In genomic region chr17:3665834-3666233, GRCh38 we compare ENCODE assay signal across 11 cellular contexts. TPM values are rescaled to one million over a fixed set of nuclear protein-coding genes. Genes with fewer than 3 reads are reported as not detected.
DNase-seq lines count a peak whose midpoint lies in the region; ATAC-seq and TF ChIP-seq lines count a peak whose summit lies in the region.
"Had no signal": no experiment of that assay in that cellular context is flagged by ENCODE, and none has a peak within 500 bp of the region (broad histone marks: within the 10 kb centered on the region; RNA-seq: fewer than 3 reads in every experiment).

No MANE protein-coding gene starts in this region.

- TF ChIP-seq CTCF in CD8-positive, alpha-beta T cell (IDR thresholded peaks at IDR 0.05) = no peak
- TF ChIP-seq CTCF in heart right ventricle (IDR thresholded peaks at IDR 0.05) = no peak
- TF ChIP-seq CTCF in psoas muscle (IDR thresholded peaks at IDR 0.05) = no peak

- 54 to 61% methylated on average over 5 of the region's 5 CpGs for WGBS in heart right ventricle, 2 donors
- 46 to 59% (median 53%) methylated on average over 5 of the region's 5 CpGs for WGBS in psoas muscle, 3 donors

- H3K9me3 Mint-ChIP-seq in CD8-positive, alpha-beta T cell = no peaks in the 10 kb centered on the region
- no peaks in the 10 kb centered on the region for H3K9me3 Mint-ChIP-seq in activated T-helper 17 cell treated with anti-CD3 and anti-CD28 coated beads, Interleukin-2, amount 50 U/mL, for 72 hours

- peaks cover 20% of the 10 kb centered on the region for H3K4me1 Mint-ChIP-seq in CD8-positive, alpha-beta T cell (ENCODE audit: low read depth)
- peaks cover 9% of the 10 kb centered on the region for H3K4me1 Mint-ChIP-seq in activated T-helper 17 cell treated with anti-CD3 and anti-CD28 coated beads, Interleukin-2, amount 50 U/mL, for 72 hours

- intact Hi-C loops in CD8-positive, alpha-beta T cell (cut with DNase I, micrococcal nuclease) = loop anchor here (5.0 kb wide), 2 partner anchors 181 to 296 kb away; partner anchors contain the start of genes NCBP3 (in 2 of the 2) and ATP2A3 (in 1 of the 2)
- intact Hi-C loops in heart right ventricle (cut with DNase I) (loop anchor here in 2 of 10 donors (2.0 to 10.0 kb wide), 2 partner anchors 29 to 131 kb away; partner anchors contain the start of genes CTNS (in 1 of the 2) and SHPK (in 1 of the 2)), psoas muscle (cut with DNase I) (no loop called here)

- POLR2A ChIA-PET in CD8-positive, alpha-beta T cell (lab: Charles Lee) = no interaction called here

- no peak for DNase-seq in CD8-positive, alpha-beta T cell
- DNase-seq in heart right ventricle (peak in 1 of 2 donors; percentile 54), psoas muscle (no peak), NCI-H524 (lab: John Stamatoyannopoulos, UW) (no peak)
- DNase-seq: foreskin melanocyte, KG1, NCI-H510A had no signal

- no peak for ATAC-seq in CD8-positive, alpha-beta T cell
- ATAC-seq in activated T-helper 17 cell treated with anti-CD3 and anti-CD28 coated beads, Interleukin-2, amount 50 U/mL, for 72 hours (replicated peaks) = no peak
- ATAC-seq in heart right ventricle (peak in 1 of 8 donors; percentile 4), psoas muscle (no peak), GM21367 (IDR thresholded peaks at IDR 0.05; ENCODE audit: unreplicated experiment) (no peak), GM18867 (IDR thresholded peaks at IDR 0.05; ENCODE audit: unreplicated experiment) (no peak), HG03439 (IDR thresholded peaks at IDR 0.05; ENCODE audit: unreplicated experiment) (no peak)

- no peaks in the 10 kb centered on the region for H3K36me3 ChIP-seq in CD8-positive, alpha-beta T cell (ENCODE audit: insufficient read depth, low read length)
- H3K36me3 ChIP-seq in heart right ventricle (peaks cover 0 to 54% (median 33%) of the 10 kb centered on the region in 9 donors), psoas muscle (ENCODE audit: insufficient read depth in 1 of 2, low read depth in 1 of 2) (peaks cover 2 to 55% of the 10 kb centered on the region in 2 donors)

- H3K27ac ChIP-seq in CD8-positive, alpha-beta T cell (ENCODE audit: low read depth, low read length) = no peak overlapping the region
- H3K27ac ChIP-seq in heart right ventricle (peak overlapping the region; percentile 59 to 100 (median 98)), psoas muscle (peak overlapping the region; percentile 96)

- H3K4me1 ChIP-seq in CD8-positive, alpha-beta T cell (ENCODE audit: insufficient read depth, low read length) = peaks cover 21% of the 10 kb centered on the region
- H3K4me1 ChIP-seq in heart right ventricle (peaks cover 16 to 60% (median 42%) of the 10 kb centered on the region in 9 donors), psoas muscle (peaks cover 35% of the 10 kb centered on the region)

- H3K4me3 ChIP-seq in CD8-positive, alpha-beta T cell (ENCODE audit: low read depth, low read length) = no peak overlapping the region
- H3K4me3 ChIP-seq in heart right ventricle (peak overlapping the region in 1 of 10 donors; percentile 89), psoas muscle (no peak overlapping the region)

- H3K4me3 Mint-ChIP-seq in CD8-positive, alpha-beta T cell = peak overlapping the region; percentile 37
- peak overlapping the region; percentile 48 for H3K4me3 Mint-ChIP-seq in activated T-helper 17 cell treated with anti-CD3 and anti-CD28 coated beads, Interleukin-2, amount 50 U/mL, for 72 hours

- no peak overlapping the region for H3K27ac Mint-ChIP-seq in CD8-positive, alpha-beta T cell
- H3K27ac Mint-ChIP-seq in activated T-helper 17 cell treated with anti-CD3 and anti-CD28 coated beads, Interleukin-2, amount 50 U/mL, for 72 hours = peak overlapping the region; percentile 67

- H3K9me3 ChIP-seq in CD8-positive, alpha-beta T cell (ENCODE audit: low read length) = no peaks in the 10 kb centered on the region
- no peaks in the 10 kb centered on the region for H3K9me3 ChIP-seq in heart right ventricle
- no peaks in the 10 kb centered on the region for H3K9me3 ChIP-seq in psoas muscle

- H3K36me3 Mint-ChIP-seq in CD8-positive, alpha-beta T cell = peaks cover 4% of the 10 kb centered on the region
- H3K36me3 Mint-ChIP-seq in activated T-helper 17 cell treated with anti-CD3 and anti-CD28 coated beads, Interleukin-2, amount 50 U/mL, for 72 hours (ENCODE audit: low read depth) = peaks cover 17% of the 10 kb centered on the region

- CTCF ChIA-PET in CD8-positive, alpha-beta T cell (lab: Charles Lee) = no interaction called here

- no peaks in the 10 kb centered on the region for H3K27me3 ChIP-seq in CD8-positive, alpha-beta T cell (ENCODE audit: insufficient read depth, low read length)
- no peaks in the 10 kb centered on the region for H3K27me3 ChIP-seq in heart right ventricle
- H3K27me3 ChIP-seq in psoas muscle (ENCODE audit: insufficient read depth in 3 of 3, low read length in 2 of 3) = no peaks in the 10 kb centered on the region

- H3K27me3 Mint-ChIP-seq in CD8-positive, alpha-beta T cell (ENCODE audit: low read depth) = no peaks in the 10 kb centered on the region
- no peaks in the 10 kb centered on the region for H3K27me3 Mint-ChIP-seq in activated T-helper 17 cell treated with anti-CD3 and anti-CD28 coated beads, Interleukin-2, amount 50 U/mL, for 72 hours

RNA-seq across cellular contexts. Expression of gene TAX1BP3, which starts 2.5 kb away (rescaled TPM):
- total RNA-seq in CD8-positive, alpha-beta T cell = 1 to 10 TPM; 5.5 to 5.8 TPM
- 10 to 100 TPM; 13.0 to 15.1 TPM for total RNA-seq in activated T-helper 17 cell treated with anti-CD3 and anti-CD28 coated beads, Interleukin-2, amount 50 U/mL, for 72 hours
- total RNA-seq in heart right ventricle (100 to 1,000 TPM; 147 to 206 (median 176) TPM), psoas muscle (10 to 100 TPM; 20.4 to 23.9 (median 22.8) TPM)
- polyA plus RNA-seq in heart right ventricle (100 to 1,000 TPM; 134 to 149 TPM), psoas muscle (10 to 100 TPM; 30.3 to 75.7 (median 40.1) TPM)

RNA-seq across cellular contexts. Expression of gene EMC6, which starts 2.8 kb away (rescaled TPM):
- total RNA-seq in CD8-positive, alpha-beta T cell = 10 to 100 TPM; 39.4 to 41.6 TPM
- 10 to 100 TPM; 28.9 to 58.8 TPM for total RNA-seq in activated T-helper 17 cell treated with anti-CD3 and anti-CD28 coated beads, Interleukin-2, amount 50 U/mL, for 72 hours
- total RNA-seq in heart right ventricle (10 to 100 TPM; 46.0 to 75.0 (median 52.7) TPM), psoas muscle (100 to 1,000 TPM in 1 of 4 donors, 10 to 100 TPM in 3; 91.6 to 135 (median 97.0) TPM)
- polyA plus RNA-seq in heart right ventricle (100 to 1,000 TPM in 1 of 2 donors, 10 to 100 TPM in 1; 80.5 to 203 TPM), psoas muscle (100 to 1,000 TPM; 247 to 270 (median 264) TPM)

RNA-seq across cellular contexts. Expression of gene CTNS, which starts 29.3 kb away (rescaled TPM):
- total RNA-seq in CD8-positive, alpha-beta T cell = 1 to 10 TPM; 3.1 to 4.2 TPM
- 10 to 100 TPM; 11.2 to 11.8 TPM for total RNA-seq in activated T-helper 17 cell treated with anti-CD3 and anti-CD28 coated beads, Interleukin-2, amount 50 U/mL, for 72 hours
- total RNA-seq in heart right ventricle (10 to 100 TPM in 1 of 10 donors, 1 to 10 TPM in 9; 5.2 to 11.8 (median 8.0) TPM), psoas muscle (10 to 100 TPM; 10.1 to 14.9 (median 11.0) TPM)
- polyA plus RNA-seq in heart right ventricle (1 to 10 TPM; 7.5 to 7.6 TPM), psoas muscle (10 to 100 TPM in 1 of 3 donors, 1 to 10 TPM in 2; 7.3 to 32.7 (median 9.2) TPM)

RNA-seq across cellular contexts. Expression of gene SHPK, which starts 29.8 kb away (rescaled TPM):
- 1 to 10 TPM; 2.4 to 3.0 TPM for total RNA-seq in CD8-positive, alpha-beta T cell
- 10 to 100 TPM in 1 of 2 donors, 1 to 10 TPM in 1; 10.0 to 12.3 TPM for total RNA-seq in activated T-helper 17 cell treated with anti-CD3 and anti-CD28 coated beads, Interleukin-2, amount 50 U/mL, for 72 hours
- total RNA-seq in heart right ventricle (1 to 10 TPM; 2.6 to 5.8 (median 4.2) TPM), psoas muscle (1 to 10 TPM; 1.7 to 3.8 (median 2.3) TPM)
- polyA plus RNA-seq in heart right ventricle (1 to 10 TPM; 2.3 to 7.6 TPM), psoas muscle (1 to 10 TPM; 2.0 to 2.5 (median 2.2) TPM)

RNA-seq across cellular contexts. Expression of gene P2RX5, which starts 30.1 kb away (rescaled TPM):
- total RNA-seq in CD8-positive, alpha-beta T cell = 10 to 100 TPM; 15.3 to 18.7 TPM
- 10 to 100 TPM; 22.0 to 74.3 TPM for total RNA-seq in activated T-helper 17 cell treated with anti-CD3 and anti-CD28 coated beads, Interleukin-2, amount 50 U/mL, for 72 hours
- 10 to 100 TPM in 7 of 10 donors, 1 to 10 TPM in 3; 6.0 to 24.5 (median 11.9) TPM for total RNA-seq in heart right ventricle
- polyA plus RNA-seq in heart right ventricle = 10 to 100 TPM; 12.4 to 56.6 TPM
- 10 to 100 TPM; 29.7 to 76.7 (median 35.7) TPM for total RNA-seq in psoas muscle
- 100 to 1,000 TPM in 1 of 3 donors, 10 to 100 TPM in 2; 15.5 to 138 (median 30.5) TPM for polyA plus RNA-seq in psoas muscle

Comparison
In these comparisons a context has a peak if more than half of its experiments do, and no peak if none do; other contexts are left out.
1. RNA of gene TAX1BP3, which starts 2.5 kb away (total RNA-seq): 147 to 206 TPM in heart right ventricle; 20.4 to 23.9 TPM in psoas muscle, 13.0 to 15.1 TPM in activated T-helper 17 cell treated with anti-CD3 and anti-CD28 coated beads, Interleukin-2, amount 50 U/mL, for 72 hours and 5.5 to 5.8 TPM in CD8-positive, alpha-beta T cell; every median in the first group is over 4 times any median in the second.
2. intact Hi-C loops: an anchor here in CD8-positive, alpha-beta T cell (5.0 kb wide); none called in psoas muscle.